Comparison of ENCODE assay signal across 34 cellular contexts in the genomic region with DNA sequence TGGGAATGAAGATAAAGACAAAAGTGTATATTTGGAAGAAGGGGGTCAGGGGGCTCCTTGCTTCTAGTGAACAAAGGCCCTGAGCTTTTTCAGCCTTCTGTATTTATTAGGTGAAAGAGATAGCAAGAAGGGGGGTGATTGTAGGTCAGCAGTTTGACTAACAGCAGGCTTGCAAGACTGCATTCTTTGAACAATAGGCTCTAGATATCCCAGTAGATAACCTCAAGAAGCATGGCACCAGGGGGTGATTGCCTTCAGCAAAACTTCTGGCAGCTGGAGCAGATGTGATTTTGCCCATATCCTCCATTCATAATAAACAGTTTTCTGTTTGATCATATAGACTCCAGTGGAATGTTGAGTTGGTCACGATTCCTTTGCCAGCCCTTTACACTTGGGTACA.
"Had no signal": no experiment of that assay in that cellular context is flagged by ENCODE, and none has a peak within 500 bp of the region (broad histone marks: within the 10 kb centered on the region; RNA-seq: fewer than 3 reads in every experiment).

No MANE protein-coding gene starts in this region.

- H3K27ac ChIP-seq: KMS-11 had no signal

- H3K4me2 ChIP-seq: KMS-11 had no signal

- DNase-seq: Karpas-422, Kasumi-1, KG1, MG63, MM.1S, MV-4-11, NCI-H1048, NCI-H1092, NCI-H1092 treated with DMSO at 0.1 percent for 48 hours, NCI-H1105, NCI-H1105 treated with DMSO at 0.1 percent for 48 hours, NCI-H1417, NCI-H1417 treated with DMSO at 0.1 percent for 48 hours, NCI-H1436, NCI-H1436 treated with DMSO at 0.1 percent for 48 hours, NCI-H146, NCI-H1694, NCI-H1694 treated with DMSO at 0.1 percent for 48 hours, NCI-H187, NCI-H187 treated with DMSO at 0.1 percent for 48 hours, NCI-H1930, NCI-H2029, NCI-H2029 treated with DMSO at 0.1 percent for 48 hours, NCI-H2081, NCI-H2081 treated with DMSO at 0.1 percent for 48 hours, NCI-H2107, NCI-H2171, NCI-H2171 treated with DMSO at 0.1 percent for 48 hours, NCI-H2227 treated with DMSO at 0.1 percent for 48 hours, NCI-H226, NCI-H345, NCI-H446, NCI-H446 treated with DMSO at 0.1 percent for 48 hours had no signal

- H3K36me3 ChIP-seq: MG63 had no signal

- H3K27me3 ChIP-seq: MG63 had no signal

- H3K4me3 ChIP-seq: MG63 had no signal

- H3K9ac ChIP-seq: KMS-11 had no signal
